ENCODE assay signal across 24 cellular contexts in the genomic region with DNA sequence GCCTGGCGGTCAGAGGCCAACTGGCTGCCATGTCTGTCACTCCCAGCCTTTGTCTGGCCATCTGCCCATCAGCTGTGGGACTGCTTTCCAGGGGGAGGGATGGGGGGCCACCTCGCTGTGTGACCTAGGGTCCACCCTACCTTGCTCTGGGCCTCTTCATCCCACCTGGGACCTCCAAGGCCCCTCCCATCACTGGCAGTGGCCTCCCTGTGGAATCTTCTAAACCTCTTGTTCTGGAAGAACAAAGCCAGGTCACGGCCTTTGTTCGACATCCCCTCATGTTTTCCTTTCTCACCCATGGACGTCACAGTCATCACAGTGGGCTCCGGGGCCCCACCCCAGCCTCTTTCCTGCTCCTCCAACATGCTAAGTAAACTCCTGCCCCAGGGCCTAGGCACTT. TPM values are rescaled to one million over a fixed set of nuclear protein-coding genes. Genes with fewer than 3 reads are reported as not detected.
A peak's percentile ranks its signal among the peaks of the same experiment; 100 is the strongest.
DNase-seq lines count a peak whose midpoint lies in the region; ATAC-seq, FAIRE-seq and TF ChIP-seq lines count a peak whose summit lies in the region.
"Had no signal": no experiment of that assay in that cellular context is flagged by ENCODE, and none has a peak within 500 bp of the region (broad histone marks: within the 10 kb centered on the region; RNA-seq: fewer than 3 reads in every experiment).

No MANE protein-coding gene starts in this region.

- H4K20me1 ChIP-seq in BLaER1 treated with 17β-estradiol and CSF1 and Interleukin-3, amounts not matched to agents 10 nM and 100 nM: no peaks in the 10 kb centered on the region

- intact Hi-C loops in kidney (cut with DNase I) (no loop called here), sciatic nerve (cut with DNase I) (no loop called here)
- intact Hi-C loops in activated naive CD4-positive, alpha-beta T cell treated with anti-CD3 and anti-CD28 coated beads for 36 hours (cut with micrococcal nuclease): no loop called here

- peaks cover 52 to 94% (median 87%) of the 10 kb centered on the region in 10 experiments for H3K4me1 ChIP-seq in BLaER1 treated with 17β-estradiol and CSF1 and Interleukin-3, amounts not matched to agents 10 nM and 100 nM
- H3K4me1 ChIP-seq in kidney (ENCODE audit: control insufficient read depth in 1 of 2, insufficient read depth in 1 of 2, low read depth in 1 of 2, low read length in 2 of 2): peaks cover 18 to 20% of the 10 kb centered on the region in 2 donors

- H3K27me3 ChIP-seq in BLaER1 treated with 17β-estradiol and CSF1 and Interleukin-3, amounts not matched to agents 10 nM and 100 nM: no peaks in the 10 kb centered on the region; a peak in 1 of 22 replicates
- H3K27me3 ChIP-seq: adrenal gland, testis had no signal

- no peak for TF ChIP-seq CTCF in kidney (IDR thresholded peaks at IDR 0.05; ENCODE audit: borderline replicate concordance, extremely low read depth, insufficient read depth)

- H3K27ac ChIP-seq in BLaER1 treated with 17β-estradiol and CSF1 and Interleukin-3, amounts not matched to agents 10 nM and 100 nM: peak overlapping the region in 10 of 11 experiments; percentile 2 to 97 (median 88); a peak in 19 of 22 replicates
- H3K27ac ChIP-seq in kidney (ENCODE audit: low read depth in 2 of 2, low read length in 2 of 2): peak overlapping the region; percentile 48 to 57
- H3K27ac ChIP-seq: testis had no signal

- H3K9me3 Mint-ChIP-seq in activated naive CD4-positive, alpha-beta T cell treated with anti-CD3 and anti-CD28 coated beads for 36 hours: no peaks in the 10 kb centered on the region
- H3K9me3 Mint-ChIP-seq: activated T-helper 2 cell treated with anti-CD3 and anti-CD28 coated beads, Interferon-gamma antibody, Interleukin-2, Interleukin-4, amounts not matched to agents 10 μg/mL and 5 μg/mL and 100 μg/mL, durations not matched to agents 14 hours and 24 hours and 36 hours; central memory CD8-positive, alpha-beta T cell; T-helper 2 cell treated with Interferon-gamma antibody and Interleukin-4, amounts not matched to agents 5 μg/mL and 100 μg/mL, for 36 hours had no signal

- H3K36me3 Mint-ChIP-seq in activated naive CD4-positive, alpha-beta T cell treated with anti-CD3 and anti-CD28 coated beads for 36 hours (ENCODE audit: low read depth): no peaks in the 10 kb centered on the region
- H3K36me3 Mint-ChIP-seq: CD4-positive, CD25-positive, alpha-beta regulatory T cell had no signal

- H3K4me2 ChIP-seq in BLaER1 treated with 17β-estradiol and CSF1 and Interleukin-3, amounts not matched to agents 10 nM and 100 nM: peak overlapping the region; percentile 57 to 99 (median 93)

- no peaks in the 10 kb centered on the region for H3K9me3 ChIP-seq in BLaER1 treated with 17β-estradiol and CSF1 and Interleukin-3, amounts not matched to agents 10 nM and 100 nM (replicated peaks in 1 of 11)
- no peaks in the 10 kb centered on the region for H3K9me3 ChIP-seq in kidney (ENCODE audit: control insufficient read depth in 1 of 2, low read length in 2 of 2)
- H3K9me3 ChIP-seq: adrenal gland, testis had no signal

- peak overlapping the region in 10 of 11 experiments; percentile 28 to 85 (median 78); a peak in 18 of 22 replicates for H3K9ac ChIP-seq in BLaER1 treated with 17β-estradiol and CSF1 and Interleukin-3, amounts not matched to agents 10 nM and 100 nM
- no peak overlapping the region for H3K9ac ChIP-seq in kidney (ENCODE audit: low read length in 2 of 2)

- H3K36me3 ChIP-seq in BLaER1 treated with 17β-estradiol and CSF1 and Interleukin-3, amounts not matched to agents 10 nM and 100 nM: no peaks in the 10 kb centered on the region
- peaks cover 0 to 13% of the 10 kb centered on the region in 2 donors for H3K36me3 ChIP-seq in kidney (ENCODE audit: control insufficient read depth in 1 of 2, insufficient read depth in 2 of 2, low read length in 2 of 2)
- H3K36me3 ChIP-seq: adrenal gland had no signal

- H3K4me3 Mint-ChIP-seq in activated naive CD4-positive, alpha-beta T cell treated with anti-CD3 and anti-CD28 coated beads for 36 hours: no peak overlapping the region
- H3K4me3 Mint-ChIP-seq: CD4-positive, CD25-positive, alpha-beta regulatory T cell; central memory CD8-positive, alpha-beta T cell; T-helper 2 cell treated with Interferon-gamma antibody and Interleukin-4, amounts not matched to agents 5 μg/mL and 100 μg/mL, for 36 hours had no signal

- no peaks in the 10 kb centered on the region for H3K27me3 Mint-ChIP-seq in activated naive CD4-positive, alpha-beta T cell treated with anti-CD3 and anti-CD28 coated beads for 36 hours (ENCODE audit: low read depth)
- H3K27me3 Mint-ChIP-seq: central memory CD8-positive, alpha-beta T cell had no signal

- no peak overlapping the region for H3K27ac Mint-ChIP-seq in activated naive CD4-positive, alpha-beta T cell treated with anti-CD3 and anti-CD28 coated beads for 36 hours
- H3K27ac Mint-ChIP-seq: activated T-helper 2 cell treated with anti-CD3 and anti-CD28 coated beads, Interferon-gamma antibody, Interleukin-2, Interleukin-4, amounts not matched to agents 10 μg/mL and 5 μg/mL and 100 μg/mL, durations not matched to agents 14 hours and 24 hours and 36 hours; T-helper 2 cell treated with Interferon-gamma antibody and Interleukin-4, amounts not matched to agents 5 μg/mL and 100 μg/mL, for 36 hours had no signal

- no peaks in the 10 kb centered on the region for H3K4me1 Mint-ChIP-seq in activated naive CD4-positive, alpha-beta T cell treated with anti-CD3 and anti-CD28 coated beads for 36 hours (ENCODE audit: low read depth)
- H3K4me1 Mint-ChIP-seq: CD4-positive, CD25-positive, alpha-beta regulatory T cell; central memory CD8-positive, alpha-beta T cell had no signal

- ATAC-seq in sciatic nerve: no peak
- ATAC-seq in GM18909 (IDR thresholded peaks at IDR 0.05; ENCODE audit: poor library complexity, unreplicated experiment): no peak
- ATAC-seq: activated CD4-positive, CD25-positive, alpha-beta regulatory T cell treated with anti-CD3 and anti-CD28 coated beads, Interleukin-2, amount 50 U/mL, for 24 hours had no signal

- DNase-seq in dermis blood vessel endothelial cell (peak; percentile 76), kidney (peak; percentile 71), sciatic nerve (ENCODE audit: low spot score) (peak; percentile 52), NCI-H524 (lab: John Stamatoyannopoulos, UW) (no peak), NCI-H2107 (lab: John Stamatoyannopoulos, UW) (no peak)
- DNase-seq in activated naive CD4-positive, alpha-beta T cell treated with anti-CD3 and anti-CD28 coated beads for 36 hours: no peak
- DNase-seq: CD4-positive, CD25-positive, alpha-beta regulatory T cell; effector memory CD4-positive, alpha-beta T cell; NCI-H1105; NCI-H526 treated with DMSO at 0.1 percent for 48 hours; occipital lobe; small intestine; stimulated activated CD4-positive, alpha-beta T cell treated with anti-CD3 and anti-CD28 coated beads, Interleukin-4, amount 100 ng/mL, for 24 hours; testis had no signal

- peak overlapping the region in 8 of 10 experiments; percentile 0 to 57 (median 50); a peak in 14 of 20 replicates for H3K4me3 ChIP-seq in BLaER1 treated with 17β-estradiol and CSF1 and Interleukin-3, amounts not matched to agents 10 nM and 100 nM
- no peak overlapping the region for H3K4me3 ChIP-seq in kidney (ENCODE audit: low read length in 2 of 2)
- H3K4me3 ChIP-seq: adrenal gland, testis had no signal

- CTCF ChIA-PET in activated naive CD4-positive, alpha-beta T cell treated with anti-CD3 and anti-CD28 coated beads for 36 hours (lab: Charles Lee): no interaction called here

- no peak for FAIRE-seq in kidney (lab: Jason Lieb, UNC)
- FAIRE-seq: small intestine had no signal

RNA-seq across cellular contexts. Expression of a gene that starts 24.0 kb away (rescaled TPM):
- 84.6 and 122 TPM in 2 replicates for total RNA-seq in dermis blood vessel endothelial cell
- 60.5 TPM for total RNA-seq in kidney
- polyA plus RNA-seq in kidney (ENCODE audit: insufficient read depth, low read depth, low replicate concordance): 75.1 TPM
- total RNA-seq in sciatic nerve: 31.6 TPM
- total RNA-seq in activated naive CD4-positive, alpha-beta T cell treated with anti-CD3 and anti-CD28 coated beads for 36 hours: 1 to 10 TPM in 1 of 2 experiments, under 1 TPM in 1; 0.45 to 1.1 TPM
- total RNA-seq: A673 had no signal
- polyA plus RNA-seq: CD4-positive, CD25-positive, alpha-beta regulatory T cell had no signal

RNA-seq across cellular contexts. Expression of a gene that starts 32.5 kb away (rescaled TPM):
- 32.2 and 52.0 TPM in 2 replicates for total RNA-seq in dermis blood vessel endothelial cell
- total RNA-seq in kidney: 51.6 TPM
- polyA plus RNA-seq in kidney (ENCODE audit: insufficient read depth, low read depth, low replicate concordance): 11.9 TPM
- total RNA-seq in sciatic nerve: 45.1 TPM
- total RNA-seq in activated naive CD4-positive, alpha-beta T cell treated with anti-CD3 and anti-CD28 coated beads for 36 hours: 10 to 100 TPM; 73.7 to 80.7 TPM

RNA-seq across cellular contexts. Expression of a gene that starts 37.7 kb away (rescaled TPM):
- total RNA-seq in dermis blood vessel endothelial cell (not detected in 2 replicates), kidney (16.8 TPM), sciatic nerve (not detected)
- polyA plus RNA-seq in kidney (ENCODE audit: insufficient read depth, low read depth, low replicate concordance): 51.4 TPM
- not detected for total RNA-seq in activated naive CD4-positive, alpha-beta T cell treated with anti-CD3 and anti-CD28 coated beads for 36 hours
- total RNA-seq: A673; activated T-helper 2 cell treated with anti-CD3 and anti-CD28 coated beads, Interferon-gamma antibody, Interleukin-2, Interleukin-4, amounts not matched to agents 10 μg/mL and 5 μg/mL and 100 μg/mL, durations not matched to agents 14 hours and 24 hours and 36 hours; CD4-positive, CD25-positive, alpha-beta regulatory T cell; LHCN-M2; occipital lobe; SK-MEL-5 had no signal
- polyA plus RNA-seq: CD4-positive, CD25-positive, alpha-beta regulatory T cell had no signal

Comparison
In these comparisons a context has a peak if more than half of its experiments do, and no peak if none do; other contexts are left out.
1. H3K4me3 ChIP-seq: peak in BLaER1 treated with 17β-estradiol and CSF1 and Interleukin-3, amounts not matched to agents 10 nM and 100 nM (8 of 10); none in kidney (0 of 2).
2. H3K9ac ChIP-seq: peak in BLaER1 treated with 17β-estradiol and CSF1 and Interleukin-3, amounts not matched to agents 10 nM and 100 nM (10 of 11); none in kidney (0 of 2).
3. DNase-seq: peak in dermis blood vessel endothelial cell (single experiment), kidney (single experiment) and sciatic nerve (single experiment); none in NCI-H524 (0 of 2), activated naive CD4-positive, alpha-beta T cell treated with anti-CD3 and anti-CD28 coated beads for 36 hours (single experiment) and NCI-H2107 (single experiment).
4. RNA of a gene that starts 24.0 kb away (total RNA-seq): 84.6 to 122 TPM in dermis blood vessel endothelial cell, 60.5 TPM in kidney (single experiment) and 31.6 TPM in sciatic nerve (single experiment); 0.45 to 1.1 TPM in activated naive CD4-positive, alpha-beta T cell treated with anti-CD3 and anti-CD28 coated beads for 36 hours; every median in the first group is over 10 times any median in the second.
5. RNA of a gene that starts 37.7 kb away (total RNA-seq): 16.8 TPM in kidney (single experiment); not detected in sciatic nerve (single experiment), not detected in dermis blood vessel endothelial cell and not detected in activated naive CD4-positive, alpha-beta T cell treated with anti-CD3 and anti-CD28 coated beads for 36 hours; every median in the first group is over 10 times any median in the second.